ENCODE assay signal across 7 cellular contexts in the genomic region with DNA sequence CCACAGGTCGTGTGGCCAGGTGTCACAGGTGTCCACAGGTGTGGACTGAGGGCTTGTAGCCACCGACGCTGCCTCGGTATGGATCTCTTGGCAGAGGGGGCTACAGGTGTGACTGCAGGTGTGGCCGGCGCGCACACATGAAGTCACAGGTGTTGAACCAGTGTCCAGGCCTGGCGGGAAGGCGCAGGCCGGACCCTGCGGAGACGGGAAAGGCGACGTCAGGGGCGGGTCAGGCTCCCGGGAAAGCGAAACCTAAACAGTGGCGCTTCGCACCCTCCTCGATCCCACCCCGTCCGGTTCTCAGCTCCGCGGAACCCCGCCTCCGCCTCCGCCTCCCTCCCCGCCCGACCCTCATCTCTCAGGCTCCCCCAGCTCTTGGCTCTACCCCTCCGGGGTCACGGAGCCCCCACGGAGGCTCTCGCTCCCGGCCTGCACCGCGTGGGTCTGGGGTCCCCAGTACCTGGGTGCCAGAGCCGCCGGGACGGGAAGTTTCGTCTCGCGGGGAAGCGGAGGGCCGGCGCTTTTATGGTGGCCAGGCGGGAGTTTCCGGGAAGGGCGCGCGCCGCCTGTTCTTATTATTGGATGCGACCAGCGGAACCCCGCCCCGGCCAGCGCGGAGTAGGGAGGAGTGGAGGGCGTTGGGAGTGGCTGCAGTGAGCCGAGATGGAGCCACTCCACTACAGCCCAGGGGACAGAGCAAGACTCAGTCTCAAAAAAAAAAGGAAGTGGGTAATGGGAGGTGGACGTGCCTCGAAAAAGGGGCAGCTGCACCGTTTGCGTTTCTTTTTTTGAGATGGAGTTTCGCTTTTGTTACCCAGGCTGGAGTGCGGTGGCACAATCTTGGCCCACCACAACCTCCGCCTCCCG. TPM values are rescaled to one million over a fixed set of nuclear protein-coding genes. Genes with fewer than 3 reads are reported as not detected.
A peak's percentile ranks its signal among the peaks of the same experiment; 100 is the strongest.
DNase-seq lines count a peak whose midpoint lies in the region; ATAC-seq and TF ChIP-seq lines count a peak whose summit lies in the region.

A gene (minus strand): TSS at position 498 of the 867 bp plus-strand sequence. CDS start 586 bp downstream, outside the sequence.

- no peaks in the 10 kb centered on the region for H4K20me1 ChIP-seq in mammary epithelial cell (ENCODE audit: insufficient read depth, low read length)

- H3K4me1 ChIP-seq in mammary epithelial cell (ENCODE audit: insufficient read depth, low read length) = peaks cover 22% of the 10 kb centered on the region

- intact Hi-C loops in mammary epithelial cell (cut with micrococcal nuclease) = loop anchor here (2.0 kb wide), 1 partner anchor 39 kb away; a partner anchor contains a TSS

- H3K36me3 Mint-ChIP-seq in immature natural killer cell = peaks cover 0 to 7% (median 3%) of the 10 kb centered on the region in 3 donors

- CTCF ChIA-PET in mammary epithelial cell (lab: Charles Lee; ENCODE audit: low non-redundant PET) = no interaction called here

- H3K27me3 Mint-ChIP-seq in immature natural killer cell (ENCODE audit: low read depth in 3 of 3) = peaks cover 5 to 12% (median 8%) of the 10 kb centered on the region in 3 donors

- ATAC-seq in GM18517 (IDR thresholded peaks at IDR 0.05; ENCODE audit: unreplicated experiment) (peak; percentile 82), HG03025 (IDR thresholded peaks at IDR 0.05; ENCODE audit: low FRiP score, unreplicated experiment) (peak; percentile 66)

- no peaks in the 10 kb centered on the region for H3K9me3 Mint-ChIP-seq in immature natural killer cell

- H3K9me3 ChIP-seq in WERI-Rb-1 (ENCODE audit: severe bottlenecking) (no peaks in the 10 kb centered on the region), mammary epithelial cell (replicated peaks; ENCODE audit: insufficient read depth, low read length) (no peaks in the 10 kb centered on the region)

- H3K27ac ChIP-seq in WERI-Rb-1 (peak within 1 kb of the TSS; percentile 84), mammary epithelial cell (ENCODE audit: insufficient read depth, low read depth, low read length) (peak within 1 kb of the TSS; percentile 71)

- peak within 1 kb of the TSS; percentile 90 to 95 (median 93) for H3K4me3 Mint-ChIP-seq in immature natural killer cell

- TF ChIP-seq CTCF in WERI-Rb-1 (IDR thresholded peaks at IDR 0.05; ENCODE audit: low read depth, low read length) (no peak), mammary epithelial cell (conservative IDR thresholded peaks at IDR 0.05 in 1 of 2, IDR thresholded peaks at IDR 0.05 in 1 of 2; ENCODE audit: extremely low read depth in 1 of 2, insufficient read depth in 1 of 2, low read depth in 1 of 2, low read length in 2 of 2) (no peak)

- BruUV-seq in mammary epithelial cell (replicated peaks; lab: Mats Ljungman, UMichigan) = TSS peak; percentile 72

- H3K27ac Mint-ChIP-seq in immature natural killer cell = peak within 1 kb of the TSS; percentile 88 to 96 (median 92)

- H3K4me2 ChIP-seq in mammary epithelial cell (ENCODE audit: insufficient read depth, low read depth, low read length) = peak within 1 kb of the TSS; percentile 96

- peaks cover 9% of the 10 kb centered on the region for H3K79me2 ChIP-seq in mammary epithelial cell (ENCODE audit: insufficient read depth, low read length)

- H3K27me3 ChIP-seq in WERI-Rb-1 (ENCODE audit: insufficient read depth, low read depth, severe bottlenecking) = no peaks in the 10 kb centered on the region
- H3K27me3 ChIP-seq in mammary epithelial cell (ENCODE audit: insufficient read depth, low read length) = no peaks in the 10 kb centered on the region

- peak within 1 kb of the TSS; percentile 54 for H3K9ac ChIP-seq in mammary epithelial cell (ENCODE audit: insufficient read depth, low read length)

- peak within 1 kb of the TSS; percentile 46 for H2AFZ ChIP-seq in mammary epithelial cell (ENCODE audit: low read depth, low read length)

- DNase-seq in NCI-H2171 (lab: John Stamatoyannopoulos, UW) = peak; percentile 44
- peak; percentile 82 for DNase-seq in WERI-Rb-1
- DNase-seq in mammary epithelial cell = peak; percentile 82
- peak; percentile 85 to 87 (median 86) for DNase-seq in immature natural killer cell
- peak; percentile 77 for DNase-seq in smooth muscle cell of the brain vasculature (ENCODE audit: low read depth, low spot score)

- H3K4me1 Mint-ChIP-seq in immature natural killer cell = peaks cover 15 to 16% of the 10 kb centered on the region in 2 donors

- dilution Hi-C loops in mammary epithelial cell (cut with HindIII; ENCODE audit: low sequenced_read_pairs) = no loop called here

- in situ Hi-C loops in mammary epithelial cell (cut with MboI; ENCODE audit: low sequenced_read_pairs in 2 of 2) = no loop called here

- H3K4me3 ChIP-seq in WERI-Rb-1 (ENCODE audit: low read depth, low read length) (peak within 1 kb of the TSS; percentile 53), mammary epithelial cell (replicated peaks in 1 of 3; ENCODE audit: insufficient read depth in 1 of 3, low read depth in 2 of 3, low read length in 3 of 3) (peak within 1 kb of the TSS; percentile 55 to 90 (median 60))

- H3K36me3 ChIP-seq in WERI-Rb-1 (peaks cover 37% of the 10 kb centered on the region), mammary epithelial cell (ENCODE audit: insufficient read depth, low read length) (peaks cover 8% of the 10 kb centered on the region)

- WGBS in mammary epithelial cell (ENCODE audit: low coverage, missing lambda C conversion rate) = 3% methylated on average over 10 of the region's 67 CpGs

RNA-seq across cellular contexts. Expression of the gene that starts here (rescaled TPM):
- total RNA-seq in mammary epithelial cell = 1 to 10 TPM; 1.0 to 4.4 TPM
- polyA plus RNA-seq in mammary epithelial cell (1.4 TPM), immature natural killer cell (10 to 100 TPM; 36.4 to 62.4 (median 53.9) TPM)
- not detected for polyA minus RNA-seq in mammary epithelial cell

Comparison
In these comparisons a context has a peak if more than half of its experiments do, and no peak if none do; other contexts are left out.
1. Peak in every context shown above with its lines: DNase-seq, ATAC-seq, H3K4me3 ChIP-seq and H3K27ac ChIP-seq.
2. RNA of the gene that starts here (polyA plus RNA-seq): 36.4 to 62.4 TPM in immature natural killer cell; 1.4 TPM in mammary epithelial cell (single experiment); every median in the first group is over 10 times any median in the second.